8 cellular contexts compared by ENCODE assay signal in genomic region chr12:2336409-2336829, GRCh38.
A peak's percentile ranks its signal among the peaks of the same experiment; 100 is the strongest.
DNase-seq lines count a peak whose midpoint lies in the region; ATAC-seq and TF ChIP-seq lines count a peak whose summit lies in the region.

No MANE protein-coding gene starts in this region.

- no peaks in the 10 kb centered on the region for H3K36me3 ChIP-seq in NT2/D1 (ENCODE audit: insufficient read depth, insufficient read length, low read length)
- H3K36me3 ChIP-seq in esophagus squamous epithelium: no peaks in the 10 kb centered on the region
- no peaks in the 10 kb centered on the region for H3K36me3 ChIP-seq in sigmoid colon

- ATAC-seq in GM18502 (IDR thresholded peaks at IDR 0.05; ENCODE audit: poor library complexity, unreplicated experiment): peak; percentile 96
- peak; percentile 84 for ATAC-seq in HG02678 (IDR thresholded peaks at IDR 0.05; ENCODE audit: unreplicated experiment)

- TF ChIP-seq POLR2A in esophagus squamous epithelium (IDR thresholded peaks at IDR 0.05) (no peak), sigmoid colon (IDR thresholded peaks at IDR 0.05) (no peak)

- intact Hi-C loops in esophagus squamous epithelium (cut with DNase I) (no loop called here), sigmoid colon (cut with DNase I) (no loop called here)

- peak overlapping the region; percentile 37 to 91 (median 82) for H3K27ac ChIP-seq in esophagus squamous epithelium
- peak overlapping the region; percentile 82 to 94 (median 90) for H3K27ac ChIP-seq in sigmoid colon

- DNase-seq in NT2/D1 (ENCODE audit: low read depth, low spot score) (peak; percentile 46), esophagus squamous epithelium (lab: John Stamatoyannopoulos, UW) (no peak), sigmoid colon (no peak), midbrain (lab: John Stamatoyannopoulos, UW) (no peak), ureter (ENCODE audit: low spot score) (no peak), OCI-M2 (lab: John Stamatoyannopoulos, UW; ENCODE audit: unreplicated experiment) (no peak)

- H3K4me3 ChIP-seq in NT2/D1 (ENCODE audit: insufficient read length, low read depth) (no peak overlapping the region), esophagus squamous epithelium (peak overlapping the region in 1 of 4 donors; percentile 26), sigmoid colon (no peak overlapping the region)

- peaks cover 16% of the 10 kb centered on the region for H3K4me1 ChIP-seq in NT2/D1 (ENCODE audit: insufficient read depth, insufficient read length)
- peaks cover 9 to 49% (median 15%) of the 10 kb centered on the region in 3 donors for H3K4me1 ChIP-seq in esophagus squamous epithelium
- H3K4me1 ChIP-seq in sigmoid colon: peaks cover 0 to 87% (median 70%) of the 10 kb centered on the region in 4 donors

- WGBS in esophagus squamous epithelium, 2 donors: 6 to 16% methylated on average over 4 to 5 of the region's 5 CpGs
- 51 to 84% methylated on average over 5 of the region's 5 CpGs for WGBS in sigmoid colon, 2 donors

- H3K9me3 ChIP-seq in NT2/D1 (ENCODE audit: insufficient read depth, low read length) (no peaks in the 10 kb centered on the region), esophagus squamous epithelium (no peaks in the 10 kb centered on the region), sigmoid colon (no peaks in the 10 kb centered on the region)

- TF ChIP-seq EP300 in sigmoid colon (IDR thresholded peaks at IDR 0.05): peak in 1 of 4 donors; percentile 58

- no peak overlapping the region for H3K9ac ChIP-seq in NT2/D1 (ENCODE audit: insufficient read length, low read depth)

- TF ChIP-seq CTCF in esophagus squamous epithelium (IDR thresholded peaks at IDR 0.05) (no peak), sigmoid colon (IDR thresholded peaks at IDR 0.05) (no peak)

- H3K27me3 ChIP-seq in NT2/D1 (ENCODE audit: insufficient read depth, insufficient read length) (no peaks in the 10 kb centered on the region), esophagus squamous epithelium (peaks cover 0 to 6% (median 0%) of the 10 kb centered on the region in 4 donors), sigmoid colon (no peaks in the 10 kb centered on the region)
